Comparison of ENCODE assay signal across 22 cellular contexts in the genomic region with DNA sequence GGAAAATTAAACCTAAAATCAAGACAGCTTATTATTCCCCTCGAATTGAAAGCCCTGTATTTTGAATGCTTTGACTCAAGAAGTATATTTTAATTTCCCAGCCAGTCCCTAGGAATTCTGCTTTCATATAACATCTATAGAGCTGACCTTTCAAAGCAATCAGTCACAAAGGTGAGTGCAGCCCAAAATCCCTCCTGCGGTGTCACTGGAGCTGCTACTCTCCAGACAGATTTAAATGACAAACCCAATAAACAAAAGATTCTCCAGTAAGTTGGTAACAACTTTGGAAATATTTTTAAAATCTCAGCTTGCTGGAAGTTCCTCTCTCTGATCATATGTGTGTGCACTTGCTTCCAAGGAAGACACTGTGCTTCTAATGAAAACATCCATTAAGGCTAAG. TPM values are rescaled to one million over a fixed set of nuclear protein-coding genes. Genes with fewer than 3 reads are reported as not detected.
DNase-seq lines count a peak whose midpoint lies in the region; ATAC-seq and TF ChIP-seq lines count a peak whose summit lies in the region.
"Had no signal": no experiment of that assay in that cellular context is flagged by ENCODE, and none has a peak within 500 bp of the region (broad histone marks: within the 10 kb centered on the region; RNA-seq: fewer than 3 reads in every experiment).

No MANE protein-coding gene starts in this region.

- H3K36me3 ChIP-seq in OCI-LY7 (ENCODE audit: insufficient read depth, low read length) (no peaks in the 10 kb centered on the region), subcutaneous abdominal adipose tissue (ENCODE audit: control insufficient read depth in 5 of 5, insufficient read depth in 5 of 5, low read length in 5 of 5) (no peaks in the 10 kb centered on the region)

- no peaks in the 10 kb centered on the region for H4K20me1 ChIP-seq in OCI-LY7 (ENCODE audit: insufficient read depth, low read length)

- TF ChIP-seq CTCF in OCI-LY7 (conservative IDR thresholded peaks at IDR 0.05; ENCODE audit: low read length) (no peak), endothelial cell (IDR thresholded peaks at IDR 0.05; ENCODE audit: unreplicated experiment) (no peak)

- H3K27me3 ChIP-seq in subcutaneous abdominal adipose tissue (ENCODE audit: control insufficient read depth in 5 of 5, insufficient read depth in 4 of 5, low read length in 5 of 5): no peaks in the 10 kb centered on the region

- H3K4me3 ChIP-seq in OCI-LY7 (ENCODE audit: low read depth, low read length, poor library complexity, severe bottlenecking) (no peak overlapping the region), subcutaneous abdominal adipose tissue (ENCODE audit: low read depth in 1 of 5, low read length in 5 of 5) (no peak overlapping the region)

- H3K27ac Mint-ChIP-seq in endothelial cell (ENCODE audit: unreplicated experiment) (peak overlapping the region; percentile 40), memory B cell (peak overlapping the region; percentile 65)
- no peak overlapping the region for H3K27ac Mint-ChIP-seq in activated CD8-positive, alpha-beta memory T cell treated with anti-CD3 and anti-CD28 coated beads, Interleukin-2, amount 10 ng/mL, durations not matched to agents 7 days and 5 days
- H3K27ac Mint-ChIP-seq: activated CD4-positive, alpha-beta memory T cell treated with anti-CD3 and anti-CD28 coated beads, Interleukin-2, amount 10 ng/mL, durations not matched to agents 7 days and 5 days; CD8-positive, alpha-beta T cell; naive thymus-derived CD4-positive, alpha-beta T cell had no signal

- H3K9me3 ChIP-seq in OCI-LY7 (ENCODE audit: low read length) (no peaks in the 10 kb centered on the region), subcutaneous abdominal adipose tissue (ENCODE audit: control insufficient read depth in 5 of 5, low read length in 5 of 5) (no peaks in the 10 kb centered on the region)

- H3K9me2 ChIP-seq in OCI-LY7 (ENCODE audit: insufficient read depth, low read length): no peaks in the 10 kb centered on the region

- peaks cover 3% of the 10 kb centered on the region for H3K36me3 Mint-ChIP-seq in endothelial cell (ENCODE audit: low read depth, unreplicated experiment)
- H3K36me3 Mint-ChIP-seq in memory B cell: no peaks in the 10 kb centered on the region
- H3K36me3 Mint-ChIP-seq in activated CD8-positive, alpha-beta memory T cell treated with anti-CD3 and anti-CD28 coated beads, Interleukin-2, amount 10 ng/mL, durations not matched to agents 7 days and 5 days: no peaks in the 10 kb centered on the region
- H3K36me3 Mint-ChIP-seq: CD8-positive, alpha-beta T cell; naive thymus-derived CD4-positive, alpha-beta T cell had no signal

- intact Hi-C loops in OCI-LY7 (cut with micrococcal nuclease; ENCODE audit: unreplicated experiment): no loop called here

- H3K27ac ChIP-seq in OCI-LY7 (ENCODE audit: low read depth, low read length, poor library complexity, severe bottlenecking) (no peak overlapping the region), subcutaneous abdominal adipose tissue (ENCODE audit: low read depth, low read length) (peak overlapping the region; percentile 19)

- DNase-seq in OCI-LY7 (ENCODE audit: low spot score) (no peak), endothelial cell (ENCODE audit: low spot score) (no peak), memory B cell (ENCODE audit: low spot score in 2 of 2) (no peak), NCI-H774 (lab: John Stamatoyannopoulos, UW) (no peak)
- no peak for DNase-seq in activated CD8-positive, alpha-beta memory T cell treated with anti-CD3 and anti-CD28 coated beads, Interleukin-2, amount 10 ng/mL, durations not matched to agents 7 days and 5 days
- DNase-seq: activated CD4-positive, alpha-beta memory T cell treated with anti-CD3 and anti-CD28 coated beads, Interleukin-2, amount 10 ng/mL, durations not matched to agents 7 days and 5 days; activated gamma-delta T cell; activated T-cell treated with anti-CD3 and anti-CD28 coated beads for 4 hours; CD8-positive, alpha-beta T cell; cortex of kidney; DMS53; GDM1; head of caudate nucleus; naive thymus-derived CD4-positive, alpha-beta T cell; NCI-H1048; NCI-H2029 treated with DMSO at 0.1 percent for 48 hours; NCI-H226; NCI-H748 treated with DMSO at 0.1 percent for 48 hours; SHP77; SW 1271 had no signal

- CTCF ChIA-PET in OCI-LY7 (lab: Charles Lee; ENCODE audit: unreplicated experiment): interaction anchor here (0.6 to 1.2 kb wide), 2 partner anchors 32 to 816 kb away, joined by 3 to 4 read pairs; no protein-coding TSS in a partner anchor
- CTCF ChIA-PET in activated CD8-positive, alpha-beta memory T cell treated with anti-CD3 and anti-CD28 coated beads, Interleukin-2, amount 10 ng/mL, durations not matched to agents 7 days and 5 days (lab: Charles Lee): no interaction called here

- H3K4me1 Mint-ChIP-seq in endothelial cell (ENCODE audit: unreplicated experiment) (peaks cover 35% of the 10 kb centered on the region), memory B cell (peaks cover 22% of the 10 kb centered on the region)
- H3K4me1 Mint-ChIP-seq in activated CD8-positive, alpha-beta memory T cell treated with anti-CD3 and anti-CD28 coated beads, Interleukin-2, amount 10 ng/mL, durations not matched to agents 7 days and 5 days: peaks cover 4% of the 10 kb centered on the region
- H3K4me1 Mint-ChIP-seq: activated CD4-positive, alpha-beta memory T cell treated with anti-CD3 and anti-CD28 coated beads, Interleukin-2, amount 10 ng/mL, durations not matched to agents 7 days and 5 days; naive thymus-derived CD4-positive, alpha-beta T cell had no signal

- H3K4me1 ChIP-seq in OCI-LY7 (ENCODE audit: insufficient read depth, low read length, poor library complexity, severe bottlenecking) (peaks cover 31% of the 10 kb centered on the region), subcutaneous abdominal adipose tissue (ENCODE audit: control insufficient read depth in 5 of 5, insufficient read depth in 5 of 5, low read length in 5 of 5) (peaks cover 7 to 52% (median 39%) of the 10 kb centered on the region in 5 donors)

- H3K9me3 Mint-ChIP-seq in endothelial cell (ENCODE audit: unreplicated experiment) (no peaks in the 10 kb centered on the region), memory B cell (no peaks in the 10 kb centered on the region)
- no peaks in the 10 kb centered on the region for H3K9me3 Mint-ChIP-seq in activated CD8-positive, alpha-beta memory T cell treated with anti-CD3 and anti-CD28 coated beads, Interleukin-2, amount 10 ng/mL, durations not matched to agents 7 days and 5 days (ENCODE audit: low read depth)
- H3K9me3 Mint-ChIP-seq: activated CD4-positive, alpha-beta memory T cell treated with anti-CD3 and anti-CD28 coated beads, Interleukin-2, amount 10 ng/mL, durations not matched to agents 7 days and 5 days; CD8-positive, alpha-beta T cell had no signal

- POLR2A ChIA-PET in OCI-LY7 (lab: Charles Lee): interaction anchor here (0.9 to 5.3 kb wide), 2 partner anchors 11 to 32 kb away, joined by 3 to 30 read pairs; no protein-coding TSS in a partner anchor

- H3K79me2 ChIP-seq in OCI-LY7 (ENCODE audit: insufficient read depth, low read depth, low read length): no peaks in the 10 kb centered on the region

- peaks cover 4% of the 10 kb centered on the region for H3K27me3 Mint-ChIP-seq in endothelial cell (ENCODE audit: unreplicated experiment)
- H3K27me3 Mint-ChIP-seq in memory B cell: no peaks in the 10 kb centered on the region
- no peaks in the 10 kb centered on the region for H3K27me3 Mint-ChIP-seq in activated CD8-positive, alpha-beta memory T cell treated with anti-CD3 and anti-CD28 coated beads, Interleukin-2, amount 10 ng/mL, durations not matched to agents 7 days and 5 days

- H2AFZ ChIP-seq in OCI-LY7 (ENCODE audit: low read length): peak overlapping the region; percentile 65

- H3K4me3 Mint-ChIP-seq in endothelial cell (ENCODE audit: unreplicated experiment) (no peak overlapping the region), memory B cell (no peak overlapping the region)
- H3K4me3 Mint-ChIP-seq in activated CD8-positive, alpha-beta memory T cell treated with anti-CD3 and anti-CD28 coated beads, Interleukin-2, amount 10 ng/mL, durations not matched to agents 7 days and 5 days: no peak overlapping the region
- H3K4me3 Mint-ChIP-seq: activated CD4-positive, alpha-beta memory T cell treated with anti-CD3 and anti-CD28 coated beads, Interleukin-2, amount 10 ng/mL, durations not matched to agents 7 days and 5 days; CD8-positive, alpha-beta T cell; naive thymus-derived CD4-positive, alpha-beta T cell had no signal

- no TSS peak for BruUV-seq in OCI-LY7 (replicated peaks; lab: Mats Ljungman, UMichigan)

- H3K9ac ChIP-seq in subcutaneous abdominal adipose tissue (ENCODE audit: low read length in 5 of 5): peak overlapping the region in 1 of 5 donors; percentile 3

- peak overlapping the region; percentile 7; the same call in 1 of the 2 replicates for H3K4me2 ChIP-seq in OCI-LY7 (ENCODE audit: low read length)

- ATAC-seq in memory B cell (ENCODE audit: low read depth): no peak
- ATAC-seq in HG02870 (IDR thresholded peaks at IDR 0.05; ENCODE audit: unreplicated experiment): no peak
- ATAC-seq in activated CD8-positive, alpha-beta memory T cell treated with anti-CD3 and anti-CD28 coated beads, Interleukin-2, amount 10 ng/mL, durations not matched to agents 7 days and 5 days: no peak
- ATAC-seq: CD8-positive, alpha-beta T cell; naive thymus-derived CD4-positive, alpha-beta T cell had no signal

RNA-seq across cellular contexts. Expression of gene PLPP3, which starts 14.7 kb away (rescaled TPM):
- total RNA-seq in OCI-LY7 (2014; rRNA removed; shearing (Covaris generic)): 0.92 and 1.4 TPM in 2 replicates
- total RNA-seq in OCI-LY7 (2022) (1.7 and 2.4 TPM in 2 replicates), endothelial cell (ENCODE audit: unreplicated experiment) (33.5 TPM)
- total RNA-seq in activated CD8-positive, alpha-beta memory T cell treated with anti-CD3 and anti-CD28 coated beads, Interleukin-2, amount 10 ng/mL, durations not matched to agents 7 days and 5 days: not detected
- total RNA-seq: activated CD4-positive, alpha-beta memory T cell treated with anti-CD3 and anti-CD28 coated beads, Interleukin-2, amount 10 ng/mL, durations not matched to agents 7 days and 5 days; CD8-positive, alpha-beta T cell had no signal

Comparison
In these comparisons a context has a peak if more than half of its experiments do, and no peak if none do; other contexts are left out.
1. RNA of gene PLPP3, which starts 14.7 kb away (total RNA-seq): 33.5 TPM in endothelial cell (single experiment); 0.92 to 2.4 TPM in OCI-LY7 and not detected in activated CD8-positive, alpha-beta memory T cell treated with anti-CD3 and anti-CD28 coated beads, Interleukin-2, amount 10 ng/mL, durations not matched to agents 7 days and 5 days; every median in the first group is over 10 times any median in the second.